Comparison of ENCODE assay signal across 25 cellular contexts in genomic region chr11:134312807-134313206, GRCh38. TPM values are rescaled to one million over a fixed set of nuclear protein-coding genes. Genes with fewer than 3 reads are reported as not detected.
"Had no signal": no experiment of that assay in that cellular context is flagged by ENCODE, and none has a peak within 500 bp of the region (broad histone marks: within the 10 kb centered on the region; RNA-seq: fewer than 3 reads in every experiment).

No MANE protein-coding gene starts in this region.

- H3K4me1 Mint-ChIP-seq: memory B cell had no signal

- H3K36me3 Mint-ChIP-seq: memory B cell had no signal

- ATAC-seq: gastrocnemius medialis; heart right ventricle; left cardiac atrium; left lung; left ventricle myocardium superior; naive thymus-derived CD4-positive, alpha-beta T cell had no signal

- H3K9me3 ChIP-seq: gastrocnemius medialis had no signal

- H3K4me3 Mint-ChIP-seq: memory B cell; naive thymus-derived CD4-positive, alpha-beta T cell had no signal

- H3K27me3 ChIP-seq: dorsolateral prefrontal cortex, gastrocnemius medialis, left lung had no signal

- H3K27ac Mint-ChIP-seq: memory B cell had no signal

- H3K4me1 ChIP-seq: esophagus muscularis mucosa, gastrocnemius medialis, heart right ventricle, left lung had no signal

- H3K27ac ChIP-seq: coronary artery, dorsolateral prefrontal cortex, esophagus muscularis mucosa, gastrocnemius medialis, heart right ventricle, left lung had no signal

- H3K36me3 ChIP-seq: esophagus muscularis mucosa, gastrocnemius medialis, heart right ventricle, left lung had no signal

- DNase-seq: dermis blood vessel endothelial cell; dorsolateral prefrontal cortex; effector CD4-positive, alpha-beta T cell; effector memory CD4-positive, alpha-beta T cell; foreskin fibroblast; foreskin melanocyte; gastrocnemius medialis; glutamatergic neuron; head of caudate nucleus; heart right ventricle; hippocampal formation; left cardiac atrium; left ventricle myocardium superior; mammary epithelial cell; mesendoderm; midbrain; naive thymus-derived CD4-positive, alpha-beta T cell had no signal

- H3K4me3 ChIP-seq: coronary artery, dorsolateral prefrontal cortex, esophagus muscularis mucosa, gastrocnemius medialis, heart right ventricle, left lung, lung had no signal

RNA-seq across cellular contexts. Expression of gene GLB1L3, which starts 36.6 kb away (rescaled TPM):
- total RNA-seq: dermis blood vessel endothelial cell, endothelial cell of umbilical vein, gastrocnemius medialis, glomerular endothelial cell, heart right ventricle, left cardiac atrium, left ventricle myocardium superior, mucosa of gallbladder had no signal
- polyA plus RNA-seq: endothelial cell of umbilical vein, heart right ventricle had no signal
